Comparison of ENCODE assay signal across 1 cellular context in the genomic region with DNA sequence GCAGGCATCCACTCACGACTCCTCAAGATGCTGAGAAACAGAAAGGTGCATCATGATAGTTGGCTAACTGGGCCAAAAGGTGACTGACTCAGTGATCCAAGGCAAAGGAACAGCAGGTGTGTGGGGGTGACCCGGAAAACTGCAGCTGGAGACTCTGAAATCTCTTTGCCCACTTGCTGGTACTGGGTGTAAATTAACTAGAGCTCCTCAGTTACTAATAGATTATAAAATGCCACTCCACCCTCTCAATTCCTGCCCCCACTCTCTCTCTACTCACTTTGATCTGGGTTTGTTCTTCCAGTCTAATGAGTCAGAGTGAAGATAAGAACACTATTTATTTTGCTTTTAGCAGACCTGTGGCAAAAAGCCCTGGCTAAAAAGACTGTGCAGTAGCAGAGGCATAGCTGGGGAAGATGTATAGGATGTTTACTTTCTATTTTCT.
TF ChIP-seq lines count a peak whose summit lies in the region.

No MANE protein-coding gene starts in this region.

TF ChIP-seq in HepG2, 621 proteins besides CTCF, POLR2A, EP300 and RAD21 (continued from another document and continues in another):
- TF ChIP-seq, protein P1, sequence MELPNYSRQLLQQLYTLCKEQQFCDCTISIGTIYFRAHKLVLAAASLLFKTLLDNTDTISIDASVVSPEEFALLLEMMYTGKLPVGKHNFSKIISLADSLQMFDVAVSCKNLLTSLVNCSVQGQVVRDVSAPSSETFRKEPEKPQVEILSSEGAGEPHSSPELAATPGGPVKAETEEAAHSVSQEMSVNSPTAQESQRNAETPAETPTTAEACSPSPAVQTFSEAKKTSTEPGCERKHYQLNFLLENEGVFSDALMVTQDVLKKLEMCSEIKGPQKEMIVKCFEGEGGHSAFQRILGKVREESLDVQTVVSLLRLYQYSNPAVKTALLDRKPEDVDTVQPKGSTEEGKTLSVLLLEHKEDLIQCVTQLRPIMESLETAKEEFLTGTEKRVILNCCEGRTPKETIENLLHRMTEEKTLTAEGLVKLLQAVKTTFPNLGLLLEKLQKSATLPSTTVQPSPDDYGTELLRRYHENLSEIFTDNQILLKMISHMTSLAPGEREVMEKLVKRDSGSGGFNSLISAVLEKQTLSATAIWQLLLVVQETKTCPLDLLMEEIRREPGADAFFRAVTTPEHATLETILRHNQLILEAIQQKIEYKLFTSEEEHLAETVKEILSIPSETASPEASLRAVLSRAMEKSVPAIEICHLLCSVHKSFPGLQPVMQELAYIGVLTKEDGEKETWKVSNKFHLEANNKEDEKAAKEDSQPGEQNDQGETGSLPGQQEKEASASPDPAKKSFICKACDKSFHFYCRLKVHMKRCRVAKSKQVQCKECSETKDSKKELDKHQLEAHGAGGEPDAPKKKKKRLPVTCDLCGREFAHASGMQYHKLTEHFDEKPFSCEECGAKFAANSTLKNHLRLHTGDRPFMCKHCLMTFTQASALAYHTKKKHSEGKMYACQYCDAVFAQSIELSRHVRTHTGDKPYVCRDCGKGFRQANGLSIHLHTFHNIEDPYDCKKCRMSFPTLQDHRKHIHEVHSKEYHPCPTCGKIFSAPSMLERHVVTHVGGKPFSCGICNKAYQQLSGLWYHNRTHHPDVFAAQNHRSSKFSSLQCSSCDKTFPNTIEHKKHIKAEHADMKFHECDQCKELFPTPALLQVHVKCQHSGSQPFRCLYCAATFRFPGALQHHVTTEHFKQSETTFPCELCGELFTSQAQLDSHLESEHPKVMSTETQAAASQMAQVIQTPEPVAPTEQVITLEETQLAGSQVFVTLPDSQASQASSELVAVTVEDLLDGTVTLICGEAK (IDR thresholded peaks at IDR 0.05), result no peak
- TF ChIP-seq, protein P1 (CRISPR knock-in tag; IDR thresholded peaks at IDR 0.05), result no peak
- TF ChIP-seq, protein P2, sequence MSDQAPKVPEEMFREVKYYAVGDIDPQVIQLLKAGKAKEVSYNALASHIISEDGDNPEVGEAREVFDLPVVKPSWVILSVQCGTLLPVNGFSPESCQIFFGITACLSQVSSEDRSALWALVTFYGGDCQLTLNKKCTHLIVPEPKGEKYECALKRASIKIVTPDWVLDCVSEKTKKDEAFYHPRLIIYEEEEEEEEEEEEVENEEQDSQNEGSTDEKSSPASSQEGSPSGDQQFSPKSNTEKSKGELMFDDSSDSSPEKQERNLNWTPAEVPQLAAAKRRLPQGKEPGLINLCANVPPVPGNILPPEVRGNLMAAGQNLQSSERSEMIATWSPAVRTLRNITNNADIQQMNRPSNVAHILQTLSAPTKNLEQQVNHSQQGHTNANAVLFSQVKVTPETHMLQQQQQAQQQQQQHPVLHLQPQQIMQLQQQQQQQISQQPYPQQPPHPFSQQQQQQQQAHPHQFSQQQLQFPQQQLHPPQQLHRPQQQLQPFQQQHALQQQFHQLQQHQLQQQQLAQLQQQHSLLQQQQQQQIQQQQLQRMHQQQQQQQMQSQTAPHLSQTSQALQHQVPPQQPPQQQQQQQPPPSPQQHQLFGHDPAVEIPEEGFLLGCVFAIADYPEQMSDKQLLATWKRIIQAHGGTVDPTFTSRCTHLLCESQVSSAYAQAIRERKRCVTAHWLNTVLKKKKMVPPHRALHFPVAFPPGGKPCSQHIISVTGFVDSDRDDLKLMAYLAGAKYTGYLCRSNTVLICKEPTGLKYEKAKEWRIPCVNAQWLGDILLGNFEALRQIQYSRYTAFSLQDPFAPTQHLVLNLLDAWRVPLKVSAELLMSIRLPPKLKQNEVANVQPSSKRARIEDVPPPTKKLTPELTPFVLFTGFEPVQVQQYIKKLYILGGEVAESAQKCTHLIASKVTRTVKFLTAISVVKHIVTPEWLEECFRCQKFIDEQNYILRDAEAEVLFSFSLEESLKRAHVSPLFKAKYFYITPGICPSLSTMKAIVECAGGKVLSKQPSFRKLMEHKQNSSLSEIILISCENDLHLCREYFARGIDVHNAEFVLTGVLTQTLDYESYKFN (CRISPR knock-in tag; conservative IDR thresholded peaks at IDR 0.05), result no peak; the same call in 1 of the 2 replicates
- TF ChIP-seq RELA (CRISPR knock-in tag; IDR thresholded peaks at IDR 0.05) (no peak), ATF3 (CRISPR knock-in tag; IDR thresholded peaks at IDR 0.05) (no peak), ZBTB2 (CRISPR knock-in tag; IDR thresholded peaks at IDR 0.05; ENCODE audit: low read depth) (no peak), POLR2AphosphoS5 (IDR thresholded peaks at IDR 0.05; ENCODE audit: low read depth, low read length) (no peak), ZNF564 (CRISPR knock-in tag; IDR thresholded peaks at IDR 0.05) (no peak), MEF2D (CRISPR knock-in tag; IDR thresholded peaks at IDR 0.05) (no peak), SP1 (IDR thresholded peaks at IDR 0.05) (no peak), SP1 (CRISPR knock-in tag; IDR thresholded peaks at IDR 0.05) (no peak), ZFP62 (CRISPR knock-in tag; IDR thresholded peaks at IDR 0.05) (no peak), SMYD3 (CRISPR knock-in tag; IDR thresholded peaks at IDR 0.05) (no peak), ZSCAN29 (CRISPR knock-in tag; conservative IDR thresholded peaks at IDR 0.05) (no peak), SALL1 (CRISPR knock-in tag; IDR thresholded peaks at IDR 0.05) (no peak), ZNF782 (CRISPR knock-in tag; IDR thresholded peaks at IDR 0.05; ENCODE audit: borderline replicate concordance) (no peak), REPIN1 (CRISPR knock-in tag; IDR thresholded peaks at IDR 0.05; ENCODE audit: borderline replicate concordance, low read depth) (no peak), KDM5A (IDR thresholded peaks at IDR 0.05; ENCODE audit: borderline replicate concordance, low read length) (no peak), ZNF891 (CRISPR knock-in tag; IDR thresholded peaks at IDR 0.05) (no peak), HOMEZ (CRISPR knock-in tag; IDR thresholded peaks at IDR 0.05; ENCODE audit: low read depth) (no peak), MAFG (CRISPR knock-in tag; IDR thresholded peaks at IDR 0.05) (no peak), KLF16 (CRISPR knock-in tag; IDR thresholded peaks at IDR 0.05) (no peak), GTF3A (CRISPR knock-in tag; conservative IDR thresholded peaks at IDR 0.05) (no peak), ZNF17 (CRISPR knock-in tag; IDR thresholded peaks at IDR 0.05) (no peak), ZNF792 (CRISPR knock-in tag; IDR thresholded peaks at IDR 0.05) (no peak), GATA4 (IDR thresholded peaks at IDR 0.05; ENCODE audit: borderline replicate concordance, low read depth) (peak; percentile 37; the same call in 1 of the 2 replicates)
- TF ChIP-seq, protein P3, sequence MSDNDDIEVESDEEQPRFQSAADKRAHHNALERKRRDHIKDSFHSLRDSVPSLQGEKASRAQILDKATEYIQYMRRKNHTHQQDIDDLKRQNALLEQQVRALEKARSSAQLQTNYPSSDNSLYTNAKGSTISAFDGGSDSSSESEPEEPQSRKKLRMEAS (IDR thresholded peaks at IDR 0.05), result no peak
- TF ChIP-seq, protein P4, sequence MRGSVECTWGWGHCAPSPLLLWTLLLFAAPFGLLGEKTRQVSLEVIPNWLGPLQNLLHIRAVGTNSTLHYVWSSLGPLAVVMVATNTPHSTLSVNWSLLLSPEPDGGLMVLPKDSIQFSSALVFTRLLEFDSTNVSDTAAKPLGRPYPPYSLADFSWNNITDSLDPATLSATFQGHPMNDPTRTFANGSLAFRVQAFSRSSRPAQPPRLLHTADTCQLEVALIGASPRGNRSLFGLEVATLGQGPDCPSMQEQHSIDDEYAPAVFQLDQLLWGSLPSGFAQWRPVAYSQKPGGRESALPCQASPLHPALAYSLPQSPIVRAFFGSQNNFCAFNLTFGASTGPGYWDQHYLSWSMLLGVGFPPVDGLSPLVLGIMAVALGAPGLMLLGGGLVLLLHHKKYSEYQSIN (CRISPR knock-in tag; IDR thresholded peaks at IDR 0.05; ENCODE audit: borderline replicate concordance), result no peak
- TF ChIP-seq, protein P5, sequence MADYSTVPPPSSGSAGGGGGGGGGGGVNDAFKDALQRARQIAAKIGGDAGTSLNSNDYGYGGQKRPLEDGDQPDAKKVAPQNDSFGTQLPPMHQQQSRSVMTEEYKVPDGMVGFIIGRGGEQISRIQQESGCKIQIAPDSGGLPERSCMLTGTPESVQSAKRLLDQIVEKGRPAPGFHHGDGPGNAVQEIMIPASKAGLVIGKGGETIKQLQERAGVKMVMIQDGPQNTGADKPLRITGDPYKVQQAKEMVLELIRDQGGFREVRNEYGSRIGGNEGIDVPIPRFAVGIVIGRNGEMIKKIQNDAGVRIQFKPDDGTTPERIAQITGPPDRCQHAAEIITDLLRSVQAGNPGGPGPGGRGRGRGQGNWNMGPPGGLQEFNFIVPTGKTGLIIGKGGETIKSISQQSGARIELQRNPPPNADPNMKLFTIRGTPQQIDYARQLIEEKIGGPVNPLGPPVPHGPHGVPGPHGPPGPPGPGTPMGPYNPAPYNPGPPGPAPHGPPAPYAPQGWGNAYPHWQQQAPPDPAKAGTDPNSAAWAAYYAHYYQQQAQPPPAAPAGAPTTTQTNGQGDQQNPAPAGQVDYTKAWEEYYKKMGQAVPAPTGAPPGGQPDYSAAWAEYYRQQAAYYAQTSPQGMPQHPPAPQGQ (CRISPR knock-in tag; IDR thresholded peaks at IDR 0.05; ENCODE audit: borderline replicate concordance), result no peak
- TF ChIP-seq, protein P6, sequence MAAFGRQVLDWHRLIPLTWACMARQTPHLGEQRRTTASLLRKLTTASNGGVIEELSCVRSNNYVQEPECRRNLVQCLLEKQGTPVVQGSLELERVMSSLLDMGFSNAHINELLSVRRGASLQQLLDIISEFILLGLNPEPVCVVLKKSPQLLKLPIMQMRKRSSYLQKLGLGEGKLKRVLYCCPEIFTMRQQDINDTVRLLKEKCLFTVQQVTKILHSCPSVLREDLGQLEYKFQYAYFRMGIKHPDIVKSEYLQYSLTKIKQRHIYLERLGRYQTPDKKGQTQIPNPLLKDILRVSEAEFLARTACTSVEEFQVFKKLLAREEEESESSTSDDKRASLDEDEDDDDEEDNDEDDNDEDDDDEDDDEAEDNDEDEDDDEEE (CRISPR knock-in tag; IDR thresholded peaks at IDR 0.05), result no peak
